Comparison of ENCODE assay signal across 14 cellular contexts in the genomic region with DNA sequence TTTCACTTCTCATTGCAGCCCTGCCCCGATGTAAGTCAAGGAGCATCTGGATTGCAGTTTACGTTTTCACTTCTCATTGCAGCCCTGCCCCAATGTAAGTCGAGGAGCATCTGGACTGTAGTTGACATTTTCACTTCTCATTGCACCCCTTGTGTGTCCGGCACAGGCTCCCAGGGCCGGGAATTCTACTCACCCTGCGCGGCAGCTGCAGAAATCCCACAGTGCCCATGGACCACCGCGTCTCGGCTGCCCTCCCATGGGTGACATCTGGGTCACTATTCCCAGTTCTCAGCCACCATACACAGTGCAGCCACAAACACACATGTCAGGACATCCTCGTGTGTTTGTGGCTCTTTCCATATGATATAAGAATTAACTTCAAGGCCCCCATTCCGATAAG.
DNase-seq lines count a peak whose midpoint lies in the region; ATAC-seq and TF ChIP-seq lines count a peak whose summit lies in the region.
"Had no signal": no experiment of that assay in that cellular context is flagged by ENCODE, and none has a peak within 500 bp of the region (broad histone marks: within the 10 kb centered on the region; RNA-seq: fewer than 3 reads in every experiment).

No MANE protein-coding gene starts in this region.

- WGBS in neuronal stem cell (ENCODE audit: extremely low coverage in 2 of 2, insufficient read length in 2 of 2, insufficient replicate concordance in 1 of 2), 2 donors: no CpG with 5 or more reads among the region's 12 CpGs

- no peak overlapping the region for H2AFZ ChIP-seq in neuronal stem cell (ENCODE audit: low read length)

- H3K18ac ChIP-seq in neuronal stem cell (ENCODE audit: low read length): no peak overlapping the region

- TF ChIP-seq CTCF in natural killer cell (IDR thresholded peaks at IDR 0.05) (no peak), coronary artery (IDR thresholded peaks at IDR 0.05) (no peak)

- H2BK5ac ChIP-seq in neuronal stem cell (ENCODE audit: low read length): no peak overlapping the region

- intact Hi-C loops in natural killer cell (cut with micrococcal nuclease): no loop called here

- peak overlapping the region; percentile 51 for H3K14ac ChIP-seq in neuronal stem cell (ENCODE audit: low read length)

- peaks cover 2% of the 10 kb centered on the region for H3K79me1 ChIP-seq in neuronal stem cell (ENCODE audit: low read depth, low read length)

- H3K4me3 ChIP-seq in coronary artery (no peak overlapping the region), neuronal stem cell (ENCODE audit: low read length in 2 of 2) (no peak overlapping the region)
- H3K4me3 ChIP-seq: BLaER1 treated with 17β-estradiol and CSF1 and Interleukin-3, amounts not matched to agents 10 nM and 100 nM had no signal

- H3K23ac ChIP-seq in neuronal stem cell (ENCODE audit: low read depth, low read length, poor library complexity): no peak overlapping the region

- H3K9me3 Mint-ChIP-seq in natural killer cell treated with Interleukin-12 subunit alpha and Interleukin-12 subunit beta and Interleukin-15 and Interleukin-18, amount 100 ng/mL, for 72 hours: no peaks in the 10 kb centered on the region
- no peaks in the 10 kb centered on the region for H3K9me3 Mint-ChIP-seq in natural killer cell
- H3K9me3 Mint-ChIP-seq: CD4-positive, CD25-positive, alpha-beta regulatory T cell had no signal

- H3K4ac ChIP-seq in neuronal stem cell (ENCODE audit: low read length): no peak overlapping the region

- H3K27me3 ChIP-seq in neuronal stem cell (ENCODE audit: control insufficient read depth in 3 of 3, insufficient read depth in 3 of 3, low read depth in 1 of 3, low read length in 3 of 3): no peaks in the 10 kb centered on the region
- H3K27me3 ChIP-seq: BLaER1 treated with 17β-estradiol and CSF1 and Interleukin-3, amounts not matched to agents 10 nM and 100 nM had no signal

- ATAC-seq in natural killer cell treated with Interleukin-12 subunit alpha and Interleukin-12 subunit beta and Interleukin-15 and Interleukin-18, amount 100 ng/mL, for 72 hours: peak; percentile 35 to 43
- ATAC-seq in natural killer cell (no peak), GM19395 (IDR thresholded peaks at IDR 0.05; ENCODE audit: unreplicated experiment) (no peak), HG02759 (IDR thresholded peaks at IDR 0.05; ENCODE audit: unreplicated experiment) (no peak)

- no peak overlapping the region for H3K4me2 ChIP-seq in neuronal stem cell (ENCODE audit: insufficient read depth, low read length, poor library complexity, severe bottlenecking)
- H3K4me2 ChIP-seq: BLaER1 treated with 17β-estradiol and CSF1 and Interleukin-3, amounts not matched to agents 10 nM and 100 nM had no signal

- H3K27ac Mint-ChIP-seq in natural killer cell treated with Interleukin-12 subunit alpha and Interleukin-12 subunit beta and Interleukin-15 and Interleukin-18, amount 100 ng/mL, for 72 hours: no peak overlapping the region
- no peak overlapping the region for H3K27ac Mint-ChIP-seq in natural killer cell
- H3K27ac Mint-ChIP-seq: CD4-positive, CD25-positive, alpha-beta regulatory T cell; HFFc6 had no signal

- peaks cover 0 to 4% of the 10 kb centered on the region in 2 donors for H3K4me1 Mint-ChIP-seq in natural killer cell treated with Interleukin-12 subunit alpha and Interleukin-12 subunit beta and Interleukin-15 and Interleukin-18, amount 100 ng/mL, for 72 hours (ENCODE audit: low read depth in 2 of 2)
- H3K4me1 Mint-ChIP-seq in natural killer cell: peaks cover 0 to 6% of the 10 kb centered on the region in 2 donors
- H3K4me1 Mint-ChIP-seq: CD4-positive, CD25-positive, alpha-beta regulatory T cell had no signal

- H3K4me3 Mint-ChIP-seq in natural killer cell treated with Interleukin-12 subunit alpha and Interleukin-12 subunit beta and Interleukin-15 and Interleukin-18, amount 100 ng/mL, for 72 hours: no peak overlapping the region
- no peak overlapping the region for H3K4me3 Mint-ChIP-seq in natural killer cell
- H3K4me3 Mint-ChIP-seq: CD4-positive, CD25-positive, alpha-beta regulatory T cell; HFFc6 had no signal

- H2BK120ac ChIP-seq in neuronal stem cell (ENCODE audit: low read depth, low read length): no peak overlapping the region

- H2BK15ac ChIP-seq in neuronal stem cell (ENCODE audit: low read length): no peak overlapping the region

- peaks cover 4 to 19% of the 10 kb centered on the region in 2 donors for H3K27me3 Mint-ChIP-seq in natural killer cell treated with Interleukin-12 subunit alpha and Interleukin-12 subunit beta and Interleukin-15 and Interleukin-18, amount 100 ng/mL, for 72 hours
- H3K27me3 Mint-ChIP-seq in natural killer cell (ENCODE audit: low read depth in 2 of 2): no peaks in the 10 kb centered on the region

- H4K8ac ChIP-seq in neuronal stem cell (ENCODE audit: low read depth, low read length): no peak overlapping the region

- H3K27ac ChIP-seq in coronary artery (no peak overlapping the region), neuronal stem cell (replicated peaks; ENCODE audit: low read length) (no peak overlapping the region)
- H3K27ac ChIP-seq: BLaER1 treated with 17β-estradiol and CSF1 and Interleukin-3, amounts not matched to agents 10 nM and 100 nM had no signal

- no peak overlapping the region for H4K91ac ChIP-seq in neuronal stem cell (ENCODE audit: low read depth, low read length, poor library complexity)

- no peaks in the 10 kb centered on the region for H3K4me1 ChIP-seq in neuronal stem cell (ENCODE audit: control insufficient read depth in 2 of 2, insufficient read depth in 1 of 2, low read depth in 1 of 2, low read length in 2 of 2)

- H2AK5ac ChIP-seq in neuronal stem cell (ENCODE audit: low read depth, low read length): no peak overlapping the region

- no peak for DNase-seq in natural killer cell treated with Interleukin-12 subunit alpha and Interleukin-12 subunit beta and Interleukin-15 and Interleukin-18, amount 100 ng/mL, for 72 hours (ENCODE audit: low spot score)
- DNase-seq in natural killer cell (no peak), coronary artery (ENCODE audit: low spot score) (peak; percentile 45), neuronal stem cell (ENCODE audit: low spot score) (no peak), iPS-NIHi7 (ENCODE audit: extremely low spot score) (no peak)
- DNase-seq: ACHN; CD4-positive, CD25-positive, alpha-beta regulatory T cell; DMS53; GF-D8; HCEC 1CT; HFFc6 had no signal

- H3K9ac ChIP-seq in neuronal stem cell (ENCODE audit: low read depth, low read length, poor library complexity): no peak overlapping the region
- H3K9ac ChIP-seq: BLaER1 treated with 17β-estradiol and CSF1 and Interleukin-3, amounts not matched to agents 10 nM and 100 nM had no signal

- no peaks in the 10 kb centered on the region for H3K36me3 Mint-ChIP-seq in natural killer cell treated with Interleukin-12 subunit alpha and Interleukin-12 subunit beta and Interleukin-15 and Interleukin-18, amount 100 ng/mL, for 72 hours
- H3K36me3 Mint-ChIP-seq in natural killer cell: no peaks in the 10 kb centered on the region
- H3K36me3 Mint-ChIP-seq: CD4-positive, CD25-positive, alpha-beta regulatory T cell had no signal

- no peaks in the 10 kb centered on the region for H3K9me3 ChIP-seq in neuronal stem cell (replicated peaks in 1 of 2; ENCODE audit: control insufficient read depth in 2 of 2, insufficient read depth in 1 of 2, low read depth in 1 of 2, low read length in 2 of 2)

- H2BK12ac ChIP-seq in neuronal stem cell (ENCODE audit: low read length): no peak overlapping the region

- no peaks in the 10 kb centered on the region for H3K36me3 ChIP-seq in neuronal stem cell (replicated peaks in 1 of 2; ENCODE audit: control insufficient read depth in 2 of 2, insufficient read depth in 2 of 2, low read length in 2 of 2)
- H3K36me3 ChIP-seq: BLaER1 treated with 17β-estradiol and CSF1 and Interleukin-3, amounts not matched to agents 10 nM and 100 nM had no signal

Comparison
In these comparisons a context has a peak if more than half of its experiments do, and no peak if none do; other contexts are left out.
1. ATAC-seq: peak in natural killer cell treated with Interleukin-12 subunit alpha and Interleukin-12 subunit beta and Interleukin-15 and Interleukin-18, amount 100 ng/mL, for 72 hours (2 of 2); none in natural killer cell (0 of 3), GM19395 (single experiment) and HG02759 (single experiment).